ENCODE assay signal across 17 cellular contexts in genomic region chr3:74273091-74273490, GRCh38.
"Had no signal": no experiment of that assay in that cellular context is flagged by ENCODE, and none has a peak within 500 bp of the region (broad histone marks: within the 10 kb centered on the region; RNA-seq: fewer than 3 reads in every experiment).

No MANE protein-coding gene starts in this region.

- H3K27ac ChIP-seq: coronary artery, ovary, uterus, WERI-Rb-1 had no signal

- H3K36me3 ChIP-seq: ascending aorta, ovary, thoracic aorta, uterus, WERI-Rb-1 had no signal

- H3K4me1 ChIP-seq: uterus had no signal

- H3K36me3 Mint-ChIP-seq: memory B cell had no signal

- H3K27me3 Mint-ChIP-seq: activated CD4-positive, alpha-beta T cell treated with anti-CD3 and anti-CD28 coated beads for 36 hours; activated CD8-positive, alpha-beta T cell treated with anti-CD3 and anti-CD28 coated beads for 36 hours; memory B cell; stimulated activated naive CD8-positive, alpha-beta T cell treated with anti-CD3 and anti-CD28 coated beads, Interleukin-15, Interleukin-2, amounts not matched to agents 100 ng/mL and 50 ng/mL, for 24 hours had no signal

- DNase-seq: activated CD4-positive, alpha-beta T cell treated with anti-CD3 and anti-CD28 coated beads for 36 hours; activated CD8-positive, alpha-beta memory T cell treated with anti-CD3 and anti-CD28 coated beads, Interleukin-2, amount 50 U/mL, for 48 hours; activated CD8-positive, alpha-beta T cell treated with anti-CD3 and anti-CD28 coated beads for 36 hours; activated naive CD4-positive, alpha-beta T cell; effector CD4-positive, alpha-beta T cell; hippocampal formation; left cardiac atrium; ovary; stimulated activated CD4-positive, alpha-beta T cell treated with anti-CD3 and anti-CD28 coated beads, Interleukin-4, amount 100 ng/mL, for 24 hours; T-helper 1 cell; uterus; WERI-Rb-1 had no signal

- H3K4me3 Mint-ChIP-seq: activated CD4-positive, alpha-beta T cell treated with anti-CD3 and anti-CD28 coated beads for 36 hours; activated CD8-positive, alpha-beta T cell treated with anti-CD3 and anti-CD28 coated beads for 36 hours; memory B cell; stimulated activated naive CD8-positive, alpha-beta T cell treated with anti-CD3 and anti-CD28 coated beads, Interleukin-15, Interleukin-2, amounts not matched to agents 100 ng/mL and 50 ng/mL, for 24 hours had no signal

- H3K27me3 ChIP-seq: ascending aorta, ovary, uterus had no signal

- H3K27ac Mint-ChIP-seq: activated CD4-positive, alpha-beta T cell treated with anti-CD3 and anti-CD28 coated beads for 36 hours; activated CD8-positive, alpha-beta T cell treated with anti-CD3 and anti-CD28 coated beads for 36 hours; memory B cell; stimulated activated naive CD8-positive, alpha-beta T cell treated with anti-CD3 and anti-CD28 coated beads, Interleukin-15, Interleukin-2, amounts not matched to agents 100 ng/mL and 50 ng/mL, for 24 hours had no signal

- H3K9me3 ChIP-seq: ovary, thoracic aorta, uterus had no signal

- H3K4me3 ChIP-seq: ascending aorta, coronary artery, ovary, thoracic aorta, uterus had no signal

- H3K4me1 Mint-ChIP-seq: activated CD4-positive, alpha-beta T cell treated with anti-CD3 and anti-CD28 coated beads for 36 hours; memory B cell had no signal

- ATAC-seq: activated CD4-positive, alpha-beta T cell treated with anti-CD3 and anti-CD28 coated beads for 36 hours; activated CD8-positive, alpha-beta T cell treated with anti-CD3 and anti-CD28 coated beads for 36 hours; left cardiac atrium had no signal
